ENCODE assay signal across 1 cellular context in the genomic region with DNA sequence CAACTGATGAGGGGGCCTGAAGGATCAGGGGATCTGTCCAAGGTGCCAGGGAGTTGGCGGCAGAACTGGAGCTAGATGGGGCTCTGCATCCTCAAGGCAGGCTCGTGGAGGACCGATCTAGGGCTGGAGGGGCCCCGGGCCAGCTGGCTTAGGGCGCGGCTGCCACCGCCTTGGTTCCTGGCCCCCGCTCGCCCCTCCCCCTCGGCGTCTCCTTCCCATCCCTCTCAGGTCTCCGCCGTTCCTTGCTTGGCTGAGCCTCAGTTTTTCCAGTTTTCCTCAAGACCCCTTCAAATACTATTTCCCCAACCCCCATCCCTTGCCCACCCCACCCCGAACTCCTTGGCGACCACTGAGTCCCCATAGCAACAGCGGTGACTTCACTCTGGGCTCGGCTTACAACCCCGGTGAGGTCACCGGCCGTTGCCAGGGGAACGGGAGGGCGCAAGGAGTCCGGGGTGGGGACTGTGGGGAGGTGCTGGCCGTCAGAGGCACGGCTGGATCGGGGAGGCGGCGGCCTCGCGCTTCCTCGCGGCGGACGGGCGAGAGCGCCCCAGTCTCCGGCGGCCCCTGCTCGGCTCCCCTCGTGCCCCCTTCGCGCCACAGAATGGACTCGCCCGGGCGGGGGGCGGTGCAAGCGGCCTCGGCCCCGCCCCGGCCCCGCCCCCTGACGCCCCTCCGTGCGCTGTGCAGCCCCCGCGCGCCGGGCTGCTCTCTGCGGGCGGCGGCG.
TF ChIP-seq lines count a peak whose summit lies in the region.

No MANE protein-coding gene starts in this region.

TF ChIP-seq in liver, 16 proteins besides CTCF, POLR2A, EP300 and RAD21 (continued from another document):
- TF ChIP-seq, protein P1, sequence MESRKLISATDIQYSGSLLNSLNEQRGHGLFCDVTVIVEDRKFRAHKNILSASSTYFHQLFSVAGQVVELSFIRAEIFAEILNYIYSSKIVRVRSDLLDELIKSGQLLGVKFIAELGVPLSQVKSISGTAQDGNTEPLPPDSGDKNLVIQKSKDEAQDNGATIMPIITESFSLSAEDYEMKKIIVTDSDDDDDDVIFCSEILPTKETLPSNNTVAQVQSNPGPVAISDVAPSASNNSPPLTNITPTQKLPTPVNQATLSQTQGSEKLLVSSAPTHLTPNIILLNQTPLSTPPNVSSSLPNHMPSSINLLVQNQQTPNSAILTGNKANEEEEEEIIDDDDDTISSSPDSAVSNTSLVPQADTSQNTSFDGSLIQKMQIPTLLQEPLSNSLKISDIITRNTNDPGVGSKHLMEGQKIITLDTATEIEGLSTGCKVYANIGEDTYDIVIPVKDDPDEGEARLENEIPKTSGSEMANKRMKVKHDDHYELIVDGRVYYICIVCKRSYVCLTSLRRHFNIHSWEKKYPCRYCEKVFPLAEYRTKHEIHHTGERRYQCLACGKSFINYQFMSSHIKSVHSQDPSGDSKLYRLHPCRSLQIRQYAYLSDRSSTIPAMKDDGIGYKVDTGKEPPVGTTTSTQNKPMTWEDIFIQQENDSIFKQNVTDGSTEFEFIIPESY (IDR thresholded peaks at IDR 0.05): no peak
- TF ChIP-seq JUND (IDR thresholded peaks at IDR 0.05): peak in 1 of 2 donors; percentile 43
